9 cellular contexts compared by ENCODE assay signal in genomic region chr4:25098964-25099843, GRCh38.
A peak's percentile ranks its signal among the peaks of the same experiment; 100 is the strongest.
DNase-seq lines count a peak whose midpoint lies in the region; ATAC-seq, FAIRE-seq and TF ChIP-seq lines count a peak whose summit lies in the region.
"Had no signal": no experiment of that assay in that cellular context is flagged by ENCODE, and none has a peak within 500 bp of the region (broad histone marks: within the 10 kb centered on the region; RNA-seq: fewer than 3 reads in every experiment).

No MANE protein-coding gene starts in this region.

- no peaks in the 10 kb centered on the region for H3K36me3 ChIP-seq in adrenal gland (replicated peaks in 1 of 2)
- no peaks in the 10 kb centered on the region for H3K36me3 ChIP-seq in kidney (ENCODE audit: control insufficient read depth in 1 of 2, insufficient read depth in 2 of 2, low read length in 2 of 2)
- no peaks in the 10 kb centered on the region for H3K36me3 ChIP-seq in uterus

- intact Hi-C loops in adrenal gland (cut with DNase I), result no loop called here
- intact Hi-C loops in kidney (cut with DNase I), result no loop called here
- intact Hi-C loops in uterus (cut with DNase I; ENCODE audit: low total_unique reads), result no loop called here

- no peak overlapping the region for H3K9ac ChIP-seq in kidney (ENCODE audit: low read length in 2 of 2)

- peaks cover 1 to 4% of the 10 kb centered on the region in 2 donors for H3K36me3 Mint-ChIP-seq in activated T-cell treated with anti-CD3 and anti-CD28 coated beads, Interleukin-2, amount 50 U/mL, for 72 hours (ENCODE audit: insufficient read depth in 2 of 2)

- no peak for TF ChIP-seq CTCF in adrenal gland (IDR thresholded peaks at IDR 0.05)
- TF ChIP-seq CTCF in kidney (IDR thresholded peaks at IDR 0.05; ENCODE audit: borderline replicate concordance, extremely low read depth, insufficient read depth), result no peak
- TF ChIP-seq CTCF in uterus (IDR thresholded peaks at IDR 0.05), result no peak

- peaks cover 5 to 11% of the 10 kb centered on the region in 2 donors for H3K4me1 ChIP-seq in adrenal gland (replicated peaks in 1 of 2)
- no peaks in the 10 kb centered on the region for H3K4me1 ChIP-seq in kidney (ENCODE audit: control insufficient read depth in 1 of 2, insufficient read depth in 1 of 2, low read depth in 1 of 2, low read length in 2 of 2)
- H3K4me1 ChIP-seq in uterus, result peaks cover 0 to 17% of the 10 kb centered on the region in 2 donors

- no peaks in the 10 kb centered on the region for H3K9me3 ChIP-seq in adrenal gland (replicated peaks in 1 of 3)
- H3K9me3 ChIP-seq in kidney (ENCODE audit: control insufficient read depth in 1 of 2, low read length in 2 of 2), result no peaks in the 10 kb centered on the region
- H3K9me3 ChIP-seq in uterus, result no peaks in the 10 kb centered on the region

- peaks cover 3 to 6% of the 10 kb centered on the region in 2 donors for H3K9me3 Mint-ChIP-seq in activated T-cell treated with anti-CD3 and anti-CD28 coated beads, Interleukin-2, amount 50 U/mL, for 72 hours

- H3K27ac Mint-ChIP-seq in activated T-cell treated with anti-CD3 and anti-CD28 coated beads, Interleukin-2, amount 50 U/mL, for 72 hours, result peak overlapping the region; percentile 20

- no peak overlapping the region for H3K4me3 ChIP-seq in adrenal gland
- no peak overlapping the region for H3K4me3 ChIP-seq in kidney (ENCODE audit: low read length in 2 of 2)
- no peak overlapping the region for H3K4me3 ChIP-seq in uterus

- WGBS in adrenal gland, 4 donors, result 35 to 40% (median 38%) methylated on average over 8 to 10 of the region's 10 CpGs

- H3K4me3 Mint-ChIP-seq in activated T-cell treated with anti-CD3 and anti-CD28 coated beads, Interleukin-2, amount 50 U/mL, for 72 hours, result no peak overlapping the region

- H3K27me3 ChIP-seq in adrenal gland, result peaks cover 5% of the 10 kb centered on the region
- no peaks in the 10 kb centered on the region for H3K27me3 ChIP-seq in uterus

- no peak for TF ChIP-seq POLR2A in adrenal gland (IDR thresholded peaks at IDR 0.05)
- no peak for TF ChIP-seq POLR2A in uterus (IDR thresholded peaks at IDR 0.05)
- no peak for TF ChIP-seq POLR2A in H54 (IDR thresholded peaks at IDR 0.05; ENCODE audit: low read depth, low read length)

- no peak for DNase-seq in activated T-cell treated with anti-CD3 and anti-CD28 coated beads, Interleukin-2, amount 50 U/mL, for 72 hours
- DNase-seq in activated T-cell treated with anti-CD3 and anti-CD28 coated beads for 4 hours (no peak), adrenal gland (peak; percentile 89 to 98 (median 93)), kidney (peak; percentile 88), uterus (peak; percentile 58 to 87), globus pallidus (ENCODE audit: low spot score) (no peak), H54 (ENCODE audit: insufficient read length, low spot score) (no peak)
- DNase-seq: activated CD4-positive, alpha-beta T cell treated with anti-CD3 and anti-CD28 coated beads, Interleukin-2, amount 50 U/mL, for 1 hour had no signal

- H3K27me3 Mint-ChIP-seq in activated T-cell treated with anti-CD3 and anti-CD28 coated beads, Interleukin-2, amount 50 U/mL, for 72 hours (ENCODE audit: low read depth), result peaks cover 9% of the 10 kb centered on the region

- H3K4me1 Mint-ChIP-seq in activated T-cell treated with anti-CD3 and anti-CD28 coated beads, Interleukin-2, amount 50 U/mL, for 72 hours (ENCODE audit: low read depth), result no peaks in the 10 kb centered on the region

- H3K27ac ChIP-seq in adrenal gland, result peak overlapping the region in 2 of 5 donors; percentile 34 to 65
- no peak overlapping the region for H3K27ac ChIP-seq in kidney (ENCODE audit: low read depth in 2 of 2, low read length in 2 of 2)
- H3K27ac ChIP-seq in uterus, result peak overlapping the region; percentile 18 to 52

- no peak for ATAC-seq in activated T-cell treated with anti-CD3 and anti-CD28 coated beads, Interleukin-2, amount 50 U/mL, for 72 hours (replicated peaks in 1 of 2)
- no peak for ATAC-seq in GM18873 (IDR thresholded peaks at IDR 0.05; ENCODE audit: low FRiP score, unreplicated experiment)

- no peak for FAIRE-seq in kidney (lab: Jason Lieb, UNC)
- FAIRE-seq in H54 (lab: Jason Lieb, UNC), result no peak

Comparison
In these comparisons a context has a peak if more than half of its experiments do, and no peak if none do; other contexts are left out.
1. DNase-seq: peak in adrenal gland (7 of 7), kidney (single experiment) and uterus (2 of 2); none in activated T-cell treated with anti-CD3 and anti-CD28 coated beads, Interleukin-2, amount 50 U/mL, for 72 hours (0 of 2), activated T-cell treated with anti-CD3 and anti-CD28 coated beads for 4 hours (single experiment), globus pallidus (single experiment) and H54 (single experiment).
2. H3K27ac ChIP-seq: peak in uterus (2 of 2); none in kidney (0 of 2).